Comparison of ENCODE assay signal across 30 cellular contexts in the genomic region with DNA sequence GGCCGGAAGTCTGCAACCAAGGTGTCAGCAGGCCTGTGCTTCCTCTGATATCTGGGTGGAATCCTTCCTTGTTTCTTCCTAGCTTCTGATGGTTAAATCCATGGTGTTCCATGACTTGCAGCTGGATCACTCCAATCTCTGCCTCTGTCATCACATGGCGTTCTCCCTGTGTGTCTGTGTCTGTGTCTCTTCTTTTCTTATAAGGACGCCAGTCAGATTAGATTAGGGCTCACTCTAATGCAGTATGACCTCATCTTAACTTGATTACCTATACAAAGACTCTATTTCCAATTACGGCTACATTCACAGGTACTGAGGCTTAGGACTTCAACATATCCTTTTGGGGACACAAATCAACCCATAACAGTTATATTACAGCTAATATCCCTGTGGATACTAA.
"Had no signal": no experiment of that assay in that cellular context is flagged by ENCODE, and none has a peak within 500 bp of the region (broad histone marks: within the 10 kb centered on the region; RNA-seq: fewer than 3 reads in every experiment).

No MANE protein-coding gene starts in this region.

- H3K4me1 Mint-ChIP-seq: naive B cell; natural killer cell; stimulated activated effector memory CD8-positive, alpha-beta T cell treated with anti-CD3 and anti-CD28 coated beads, Interleukin-12 subunit alpha, Interleukin-12 subunit beta, amount 100 ng/mL, for 72 hours had no signal

- H3K4me1 ChIP-seq: heart right ventricle, left lung, lower lobe of right lung, prostate gland, suprapubic skin, tibial nerve, uterus had no signal

- H3K36me3 Mint-ChIP-seq: mesothelial cell of epicardium; naive B cell; natural killer cell; stimulated activated effector memory CD8-positive, alpha-beta T cell treated with anti-CD3 and anti-CD28 coated beads, Interleukin-12 subunit alpha, Interleukin-12 subunit beta, amount 100 ng/mL, for 72 hours; type B pancreatic cell had no signal

- H3K4me3 Mint-ChIP-seq: mesothelial cell of epicardium; naive B cell; natural killer cell; nephron progenitor cell; stimulated activated effector memory CD8-positive, alpha-beta T cell treated with anti-CD3 and anti-CD28 coated beads, Interleukin-12 subunit alpha, Interleukin-12 subunit beta, amount 100 ng/mL, for 72 hours; stimulated activated naive CD8-positive, alpha-beta T cell treated with anti-CD3 and anti-CD28 coated beads, Interleukin-15, Interleukin-2, amounts not matched to agents 100 ng/mL and 50 ng/mL, for 24 hours; type B pancreatic cell had no signal

- H3K9me3 ChIP-seq: heart right ventricle, left lung, lower lobe of right lung, ovary, prostate gland, suprapubic skin, thoracic aorta, tibial nerve, uterus had no signal

- ATAC-seq: heart right ventricle; left cardiac atrium; left lung; lower lobe of right lung; natural killer cell; right cardiac atrium; sciatic nerve; stimulated activated effector memory CD8-positive, alpha-beta T cell treated with anti-CD3 and anti-CD28 coated beads, Interleukin-12 subunit alpha, Interleukin-12 subunit beta, amount 100 ng/mL, for 72 hours had no signal

- H2AFZ ChIP-seq: hepatocyte had no signal

- H3K36me3 ChIP-seq: heart right ventricle, left lung, lower lobe of right lung, ovary, prostate gland, suprapubic skin, thoracic aorta, tibial nerve, uterus had no signal

- H3K4me2 ChIP-seq: hepatocyte had no signal

- DNase-seq: heart right ventricle; kidney glomerular epithelial cell; left cardiac atrium; lower lobe of right lung; mammary epithelial cell; mesenchymal stem cell; naive B cell; natural killer cell; nephron progenitor cell; ovary; retina; right cardiac atrium; stimulated activated CD4-positive, alpha-beta T cell treated with anti-CD3 and anti-CD28 coated beads, Interleukin-12 subunit alpha, Interleukin-12 subunit beta, amount 100 ng/mL, for 4 hours; stimulated activated CD4-positive, alpha-beta T cell treated with anti-CD3 and anti-CD28 coated beads, Interleukin-15, amount 100 ng/mL, for 24 hours; stimulated activated CD4-positive, alpha-beta T cell treated with anti-CD3 and anti-CD28 coated beads, Interleukin-2, amount 100 ng/mL, for 24 hours; stimulated activated CD4-positive, alpha-beta T cell treated with anti-CD3 and anti-CD28 coated beads, Interleukin-4, amount 100 ng/mL, for 24 hours; stimulated activated naive CD4-positive, alpha-beta T cell; uterus had no signal

- H3K27me3 Mint-ChIP-seq: type B pancreatic cell had no signal

- H3K4me3 ChIP-seq: heart right ventricle, hepatocyte, left lung, lower lobe of right lung, ovary, prostate gland, skin epidermis, suprapubic skin, thoracic aorta, tibial nerve, uterus had no signal

- H3K9me3 Mint-ChIP-seq: natural killer cell; stimulated activated effector memory CD8-positive, alpha-beta T cell treated with anti-CD3 and anti-CD28 coated beads, Interleukin-12 subunit alpha, Interleukin-12 subunit beta, amount 100 ng/mL, for 72 hours; stimulated activated naive CD8-positive, alpha-beta T cell treated with anti-CD3 and anti-CD28 coated beads, Interleukin-15, Interleukin-2, amounts not matched to agents 100 ng/mL and 50 ng/mL, for 24 hours had no signal

- H3K27ac Mint-ChIP-seq: mesothelial cell of epicardium; naive B cell; natural killer cell; nephron progenitor cell; stimulated activated effector memory CD8-positive, alpha-beta T cell treated with anti-CD3 and anti-CD28 coated beads, Interleukin-12 subunit alpha, Interleukin-12 subunit beta, amount 100 ng/mL, for 72 hours; stimulated activated naive CD8-positive, alpha-beta T cell treated with anti-CD3 and anti-CD28 coated beads, Interleukin-15, Interleukin-2, amounts not matched to agents 100 ng/mL and 50 ng/mL, for 24 hours; type B pancreatic cell had no signal

- H3K27ac ChIP-seq: heart right ventricle, hepatocyte, left lung, lower lobe of right lung, ovary, prostate gland, skin epidermis, suprapubic skin, thoracic aorta, tibial nerve, uterus had no signal

- H3K27me3 ChIP-seq: hepatocyte, left lung, ovary, suprapubic skin, tibial nerve, uterus had no signal
